Comparison of ENCODE assay signal across 8 cellular contexts in the genomic region with DNA sequence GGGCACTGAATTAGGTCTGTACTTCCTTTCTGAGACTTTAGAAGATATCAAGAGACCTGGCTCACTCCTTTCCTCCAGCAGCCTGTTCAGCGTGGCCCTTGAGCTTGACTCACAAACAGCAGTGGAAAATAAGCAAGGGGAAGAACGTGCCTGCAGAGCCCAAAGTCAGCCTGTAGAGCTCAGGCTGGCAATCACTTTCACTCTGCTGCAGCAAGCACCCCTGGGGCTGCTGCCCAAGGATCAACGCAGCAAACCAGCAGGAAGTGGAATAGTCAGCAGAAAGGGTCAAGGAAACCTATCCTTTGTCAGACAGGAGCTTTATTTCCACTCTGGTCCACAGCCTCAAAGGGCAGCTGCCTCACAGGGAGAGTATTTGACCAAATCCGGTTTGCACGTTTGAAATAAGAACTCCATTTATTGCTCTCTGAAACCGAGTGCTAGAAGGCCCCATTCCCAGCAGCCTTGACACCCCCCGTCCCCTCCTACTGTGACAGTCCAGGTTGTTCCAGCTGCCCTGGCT.
DNase-seq lines count a peak whose midpoint lies in the region; ATAC-seq and TF ChIP-seq lines count a peak whose summit lies in the region.

No MANE protein-coding gene starts in this region.

- TF ChIP-seq RAD21 in liver (IDR thresholded peaks at IDR 0.05): no peak

- H3K36me3 ChIP-seq in HEK293 (ENCODE audit: control insufficient read depth in 2 of 2, insufficient read depth in 1 of 2, low read length in 2 of 2) (no peaks in the 10 kb centered on the region), OCI-LY7 (ENCODE audit: insufficient read depth, low read length) (no peaks in the 10 kb centered on the region), liver (ENCODE audit: control insufficient read depth in 4 of 4, insufficient read depth in 3 of 4, low read depth in 1 of 4, low read length in 3 of 4) (no peaks in the 10 kb centered on the region)

- H3K9me2 ChIP-seq in OCI-LY7 (ENCODE audit: insufficient read depth, low read length): no peaks in the 10 kb centered on the region

- H3K4me3 ChIP-seq in HEK293 (ENCODE audit: low read depth, low read length): no peak overlapping the region
- H3K4me3 ChIP-seq in OCI-LY7 (ENCODE audit: low read depth, low read length, poor library complexity, severe bottlenecking): peak overlapping the region; percentile 34
- no peak overlapping the region for H3K4me3 ChIP-seq in liver (ENCODE audit: low read depth in 1 of 3, low read length in 3 of 3)

- no peaks in the 10 kb centered on the region for H3K27me3 ChIP-seq in liver (ENCODE audit: control insufficient read depth in 4 of 4, insufficient read depth in 4 of 4, low read length in 3 of 4)

- H3K36me3 Mint-ChIP-seq in stimulated activated naive B cell treated with anti-CD40 and anti-IgM and Interleukin-4, amounts not matched to agents 10 μg/mL and 1 μg/mL and 100 μg/mL, for 72 hours: peaks cover 3 to 4% of the 10 kb centered on the region in 2 donors

- CTCF ChIA-PET in HEK293 (lab: Yijun Ruan, JAX): interaction anchor here (0.5 to 1.1 kb wide), 2 partner anchors 14 to 164 kb away, joined by 3 to 5 read pairs; no protein-coding TSS in a partner anchor
- CTCF ChIA-PET in OCI-LY7 (lab: Charles Lee; ENCODE audit: unreplicated experiment): interaction anchor here (0.6 to 1.4 kb wide), 5 partner anchors 9 to 60 kb away, joined by 3 to 5 read pairs (median 4); no protein-coding TSS in a partner anchor

- H3K9me3 ChIP-seq in HEK293 (ENCODE audit: control insufficient read depth, insufficient read depth, low read depth, low read length): no peaks in the 10 kb centered on the region
- no peaks in the 10 kb centered on the region for H3K9me3 ChIP-seq in OCI-LY7 (ENCODE audit: low read length)
- no peaks in the 10 kb centered on the region for H3K9me3 ChIP-seq in liver (ENCODE audit: control insufficient read depth in 4 of 4, low read length in 3 of 4)

- H3K4me1 ChIP-seq in HEK293 (ENCODE audit: control insufficient read depth, insufficient read depth, low read length) (no peaks in the 10 kb centered on the region), OCI-LY7 (ENCODE audit: insufficient read depth, low read length, poor library complexity, severe bottlenecking) (peaks cover 58% of the 10 kb centered on the region), liver (ENCODE audit: control insufficient read depth in 4 of 4, insufficient read depth in 4 of 4, low read length in 3 of 4) (no peaks in the 10 kb centered on the region)

- WGBS in liver: 60% methylated on average over 7 of the region's 7 CpGs

- peaks cover 0 to 3% of the 10 kb centered on the region in 2 donors for H3K9me3 Mint-ChIP-seq in stimulated activated naive B cell treated with anti-CD40 and anti-IgM and Interleukin-4, amounts not matched to agents 10 μg/mL and 1 μg/mL and 100 μg/mL, for 72 hours

- H3K27me3 Mint-ChIP-seq in stimulated activated naive B cell treated with anti-CD40 and anti-IgM and Interleukin-4, amounts not matched to agents 10 μg/mL and 1 μg/mL and 100 μg/mL, for 72 hours: no peaks in the 10 kb centered on the region

- H2AFZ ChIP-seq in OCI-LY7 (ENCODE audit: low read length): peak overlapping the region; percentile 73

- no TSS peak for BruUV-seq in OCI-LY7 (replicated peaks; lab: Mats Ljungman, UMichigan)

- peak; percentile 73 for ATAC-seq in stimulated activated naive B cell treated with anti-CD40 and anti-IgM and Interleukin-4, amounts not matched to agents 10 μg/mL and 1 μg/mL and 100 μg/mL, for 72 hours (replicated peaks)

- no peak overlapping the region for H3K27ac ChIP-seq in HEK293 (ENCODE audit: extremely low read depth, low read depth, low read length)
- peak overlapping the region; percentile 73 for H3K27ac ChIP-seq in OCI-LY7 (ENCODE audit: low read depth, low read length, poor library complexity, severe bottlenecking)
- H3K27ac ChIP-seq in angular gyrus (ENCODE audit: low read depth, low read length): peak overlapping the region; percentile 38
- H3K27ac ChIP-seq in liver (ENCODE audit: low read depth in 1 of 2, low read length in 2 of 2): peak overlapping the region; percentile 54 to 75

- peak overlapping the region; percentile 95 for H3K27ac Mint-ChIP-seq in stimulated activated naive B cell treated with anti-CD40 and anti-IgM and Interleukin-4, amounts not matched to agents 10 μg/mL and 1 μg/mL and 100 μg/mL, for 72 hours

- no peaks in the 10 kb centered on the region for H3K79me2 ChIP-seq in OCI-LY7 (ENCODE audit: insufficient read depth, low read depth, low read length)

- H4K20me1 ChIP-seq in OCI-LY7 (ENCODE audit: insufficient read depth, low read length): no peaks in the 10 kb centered on the region

- peaks cover 29 to 39% of the 10 kb centered on the region in 2 donors for H3K4me1 Mint-ChIP-seq in stimulated activated naive B cell treated with anti-CD40 and anti-IgM and Interleukin-4, amounts not matched to agents 10 μg/mL and 1 μg/mL and 100 μg/mL, for 72 hours

- peak overlapping the region; percentile 35 to 64 for H3K4me3 Mint-ChIP-seq in stimulated activated naive B cell treated with anti-CD40 and anti-IgM and Interleukin-4, amounts not matched to agents 10 μg/mL and 1 μg/mL and 100 μg/mL, for 72 hours

- no peak overlapping the region for H3K9ac ChIP-seq in liver (ENCODE audit: low read depth in 1 of 2, low read length in 2 of 2)

- DNase-seq in G401 (ENCODE audit: low spot score) (peak; percentile 53), OCI-LY7 (ENCODE audit: low spot score) (peak; percentile 74), NCI-H2171 treated with DMSO at 0.1 percent for 48 hours (lab: John Stamatoyannopoulos, UW) (no peak), DMS 273 treated with DMSO at 0.1 percent for 48 hours (lab: John Stamatoyannopoulos, UW) (no peak)
- peak; percentile 58 for DNase-seq in stimulated activated naive B cell treated with anti-CD40 and anti-IgM and Interleukin-4, amounts not matched to agents 10 μg/mL and 1 μg/mL and 100 μg/mL, for 72 hours

- POLR2A ChIA-PET in HEK293 (lab: Yijun Ruan, JAX) (no interaction called here), OCI-LY7 (lab: Charles Lee) (interaction anchor here (0.6 to 6.2 kb wide), 16 partner anchors 9 to 358 kb away, joined by 3 to 98 read pairs (median 4); partner anchors contain the start of gene PRDM1)

- in situ Hi-C loops in G401 (cut with HindIII; ENCODE audit: low sequenced_read_pairs): no loop called here

- intact Hi-C loops in OCI-LY7 (cut with micrococcal nuclease; ENCODE audit: unreplicated experiment): loop anchor here (1.0 to 10.0 kb wide), 4 partner anchors 18 to 951 kb away; partner anchors contain the start of gene BEND3

- no peak for TF ChIP-seq CTCF in HEK293 (tag by site-specific recombination; IDR thresholded peaks at IDR 0.05)
- no peak for TF ChIP-seq CTCF in OCI-LY7 (conservative IDR thresholded peaks at IDR 0.05; ENCODE audit: low read length)
- TF ChIP-seq CTCF in liver (IDR thresholded peaks at IDR 0.05; ENCODE audit: low read depth, low read length, missing input control): no peak

- H3K4me2 ChIP-seq in OCI-LY7 (ENCODE audit: low read length): peak overlapping the region; percentile 70

TF ChIP-seq in HEK293, 187 proteins besides CTCF, POLR2A, EP300 and RAD21 (continues in another document):
- TF ChIP-seq, protein P1, sequence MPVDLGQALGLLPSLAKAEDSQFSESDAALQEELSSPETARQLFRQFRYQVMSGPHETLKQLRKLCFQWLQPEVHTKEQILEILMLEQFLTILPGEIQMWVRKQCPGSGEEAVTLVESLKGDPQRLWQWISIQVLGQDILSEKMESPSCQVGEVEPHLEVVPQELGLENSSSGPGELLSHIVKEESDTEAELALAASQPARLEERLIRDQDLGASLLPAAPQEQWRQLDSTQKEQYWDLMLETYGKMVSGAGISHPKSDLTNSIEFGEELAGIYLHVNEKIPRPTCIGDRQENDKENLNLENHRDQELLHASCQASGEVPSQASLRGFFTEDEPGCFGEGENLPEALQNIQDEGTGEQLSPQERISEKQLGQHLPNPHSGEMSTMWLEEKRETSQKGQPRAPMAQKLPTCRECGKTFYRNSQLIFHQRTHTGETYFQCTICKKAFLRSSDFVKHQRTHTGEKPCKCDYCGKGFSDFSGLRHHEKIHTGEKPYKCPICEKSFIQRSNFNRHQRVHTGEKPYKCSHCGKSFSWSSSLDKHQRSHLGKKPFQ (tag by site-specific recombination; IDR thresholded peaks at IDR 0.05): no peak

TF ChIP-seq in liver, 16 proteins besides CTCF, POLR2A, EP300 and RAD21:
- no peak for TF ChIP-seq GABPA (IDR thresholded peaks at IDR 0.05 in 1 of 2, conservative IDR thresholded peaks at IDR 0.05 in 1 of 2)
- no peak for TF ChIP-seq FOXA2 (IDR thresholded peaks at IDR 0.05)
- TF ChIP-seq EGR1 (IDR thresholded peaks at IDR 0.05; ENCODE audit: low read depth in 2 of 2): no peak
- TF ChIP-seq HNF4A (conservative IDR thresholded peaks at IDR 0.05): no peak
- TF ChIP-seq SP1 (IDR thresholded peaks at IDR 0.05): no peak
- no peak for TF ChIP-seq YY1 (IDR thresholded peaks at IDR 0.05)
- TF ChIP-seq HNF4G (IDR thresholded peaks at IDR 0.05): no peak
- no peak for TF ChIP-seq FOXA1 (IDR thresholded peaks at IDR 0.05)
- TF ChIP-seq ATF3 (IDR thresholded peaks at IDR 0.05): no peak
TF ChIP-seq in liver: peak in this region for 0.

Comparison
In these comparisons a context has a peak if more than half of its experiments do, and no peak if none do; other contexts are left out.
1. DNase-seq: peak in G401 (single experiment), OCI-LY7 (single experiment) and stimulated activated naive B cell treated with anti-CD40 and anti-IgM and Interleukin-4, amounts not matched to agents 10 μg/mL and 1 μg/mL and 100 μg/mL, for 72 hours (single experiment); none in NCI-H2171 treated with DMSO at 0.1 percent for 48 hours (single experiment) and DMS 273 treated with DMSO at 0.1 percent for 48 hours (single experiment).